7 cellular contexts compared by ENCODE assay signal in genomic region chr19:45152504-45153338, GRCh38. TPM values are rescaled to one million over a fixed set of nuclear protein-coding genes. Genes with fewer than 3 reads are reported as not detected.
DNase-seq lines count a peak whose midpoint lies in the region; ATAC-seq and TF ChIP-seq lines count a peak whose summit lies in the region.

No MANE protein-coding gene starts in this region.

- DNase-seq in HCT116 (ENCODE audit: low read depth, low spot score) (no peak), activated T-cell treated with anti-CD3 and anti-CD28 coated beads for 4 hours (peak; percentile 30), fibroblast of lung (ENCODE audit: low read depth in 2 of 2) (peak; percentile 50 to 54), osteoblast (ENCODE audit: insufficient read length, low spot score, missing footprints) (peak; percentile 90), Karpas-422 (no peak), HT-29 (ENCODE audit: low spot score) (no peak)

- H3K79me2 ChIP-seq in HCT116 (ENCODE audit: insufficient read depth, low read length): no peaks in the 10 kb centered on the region
- H3K79me2 ChIP-seq in fibroblast of lung (ENCODE audit: control insufficient read depth, insufficient read depth, low read length): no peaks in the 10 kb centered on the region
- H3K79me2 ChIP-seq in osteoblast (ENCODE audit: insufficient read depth, low read length): no peaks in the 10 kb centered on the region
- H3K79me2 ChIP-seq in Karpas-422 (ENCODE audit: low read length): no peaks in the 10 kb centered on the region

- H3K4me2 ChIP-seq in HCT116 (ENCODE audit: low read length): peak overlapping the region; percentile 96
- peak overlapping the region; percentile 52 for H3K4me2 ChIP-seq in fibroblast of lung (ENCODE audit: extremely low read depth, insufficient read depth, low read length)
- H3K4me2 ChIP-seq in osteoblast (ENCODE audit: insufficient read depth, low read length): peak overlapping the region; percentile 42
- no peak overlapping the region for H3K4me2 ChIP-seq in Karpas-422 (ENCODE audit: low read depth, low read length, poor library complexity, severe bottlenecking)

- TF ChIP-seq CTCF in HCT116 (IDR thresholded peaks at IDR 0.05 in 2 of 3, conservative IDR thresholded peaks at IDR 0.05 in 1 of 3; ENCODE audit: borderline replicate concordance in 1 of 3, insufficient read depth in 1 of 3, low read depth in 2 of 3, low read length in 2 of 3): no peak
- TF ChIP-seq CTCF in fibroblast of lung (conservative IDR thresholded peaks at IDR 0.05 in 1 of 2, IDR thresholded peaks at IDR 0.05 in 1 of 2; ENCODE audit: low read depth in 1 of 2, low read length in 2 of 2): no peak
- no peak for TF ChIP-seq CTCF in osteoblast (IDR thresholded peaks at IDR 0.05; ENCODE audit: extremely low read depth, low read depth, low read length)

- CTCF ChIA-PET in HCT116 (lab: Charles Lee): interaction anchor here (0.6 kb wide), 1 partner anchor 156 kb away, joined by 3 read pairs; no protein-coding TSS in a partner anchor

- H3K4me3 ChIP-seq in HCT116 (replicated peaks in 1 of 2; ENCODE audit: low read depth in 1 of 2, low read length in 2 of 2): no peak overlapping the region
- no peak overlapping the region for H3K4me3 ChIP-seq in fibroblast of lung (replicated peaks in 1 of 4; ENCODE audit: control extremely low read depth in 1 of 4, insufficient read depth in 1 of 4, low read depth in 3 of 4, low read length in 4 of 4)
- H3K4me3 ChIP-seq in osteoblast (ENCODE audit: insufficient read depth, low read length): peak overlapping the region; percentile 46
- no peak overlapping the region for H3K4me3 ChIP-seq in Karpas-422 (ENCODE audit: low read length)

- H3K4me1 ChIP-seq in HCT116 (ENCODE audit: control insufficient read depth in 1 of 2, insufficient read depth in 2 of 2, low read length in 2 of 2) (peaks cover 32 to 61% of the 10 kb centered on the region in 2 experiments), fibroblast of lung (ENCODE audit: control insufficient read depth, extremely low read depth, insufficient read depth, low read length) (peaks cover 12% of the 10 kb centered on the region), osteoblast (ENCODE audit: insufficient read depth, low read length) (peaks cover 20% of the 10 kb centered on the region), Karpas-422 (ENCODE audit: low read length) (no peaks in the 10 kb centered on the region)

- POLR2A ChIA-PET in HCT116 (lab: Charles Lee): no interaction called here

- H4K20me1 ChIP-seq in HCT116 (ENCODE audit: insufficient read depth) (no peaks in the 10 kb centered on the region), fibroblast of lung (ENCODE audit: control insufficient read depth, extremely low read depth, insufficient read depth, low read length) (no peaks in the 10 kb centered on the region), osteoblast (ENCODE audit: insufficient read depth, low read length) (peaks cover 16% of the 10 kb centered on the region), Karpas-422 (ENCODE audit: insufficient read depth, low read depth, low read length) (no peaks in the 10 kb centered on the region)

- no peaks in the 10 kb centered on the region for H3K27me3 ChIP-seq in HCT116 (ENCODE audit: insufficient read depth, low read length)
- peaks cover 9% of the 10 kb centered on the region for H3K27me3 ChIP-seq in fibroblast of lung (ENCODE audit: control insufficient read depth, insufficient read depth, low read length)
- H3K27me3 ChIP-seq in osteoblast (ENCODE audit: insufficient read depth, low read length): peaks cover 24% of the 10 kb centered on the region
- no peaks in the 10 kb centered on the region for H3K27me3 ChIP-seq in Karpas-422 (ENCODE audit: low read length)

- no peak for TF ChIP-seq POLR2A in HCT116 (IDR thresholded peaks at IDR 0.05; ENCODE audit: borderline replicate concordance, extremely low read depth, insufficient read depth, insufficient read length)

- no peak overlapping the region; the same call in 1 of the 2 replicates for H3K27ac ChIP-seq in HCT116 (ENCODE audit: low read depth, low read length)
- H3K27ac ChIP-seq in fibroblast of lung (ENCODE audit: insufficient read depth, low read length): no peak overlapping the region
- no peak overlapping the region for H3K27ac ChIP-seq in osteoblast (ENCODE audit: low read depth, low read length)
- no peak overlapping the region for H3K27ac ChIP-seq in Karpas-422 (ENCODE audit: low read length)

- intact Hi-C loops in HCT116 (cut with micrococcal nuclease): no loop called here

- no peak overlapping the region for H2AFZ ChIP-seq in HCT116 (ENCODE audit: low read depth, low read length, poor library complexity, severe bottlenecking)
- no peak overlapping the region for H2AFZ ChIP-seq in fibroblast of lung (ENCODE audit: low read length)
- H2AFZ ChIP-seq in osteoblast (ENCODE audit: low read length): no peak overlapping the region
- H2AFZ ChIP-seq in Karpas-422 (ENCODE audit: low read length): no peak overlapping the region

- H3K36me3 ChIP-seq in HCT116 (ENCODE audit: control insufficient read depth in 1 of 2, insufficient read depth in 2 of 2, low read length in 2 of 2) (no peaks in the 10 kb centered on the region), fibroblast of lung (ENCODE audit: control insufficient read depth, insufficient read depth, low read length) (peaks cover 3% of the 10 kb centered on the region), osteoblast (ENCODE audit: insufficient read depth, low read length) (no peaks in the 10 kb centered on the region), Karpas-422 (ENCODE audit: insufficient read depth, low read length) (no peaks in the 10 kb centered on the region)

- RAD21 ChIA-PET in HCT116 (lab: Charles Lee; ENCODE audit: low non-redundant PET in 1 of 2, low total read pairs in 2 of 2, uncharacterized antibody in 2 of 2, unreplicated experiment in 2 of 2): no interaction called here

- no peaks in the 10 kb centered on the region for H3K9me2 ChIP-seq in HCT116 (ENCODE audit: insufficient read depth)
- no peaks in the 10 kb centered on the region for H3K9me2 ChIP-seq in Karpas-422 (replicated peaks; ENCODE audit: insufficient read depth, low read length)

- ATAC-seq in HCT116 (no peak), GM18873 (IDR thresholded peaks at IDR 0.05; ENCODE audit: low FRiP score, unreplicated experiment) (no peak)

- H3K9me3 ChIP-seq in HCT116 (ENCODE audit: control insufficient read depth in 1 of 2, insufficient read depth in 1 of 2, low read depth in 1 of 2, low read length in 2 of 2): no peaks in the 10 kb centered on the region
- no peaks in the 10 kb centered on the region for H3K9me3 ChIP-seq in fibroblast of lung (ENCODE audit: control insufficient read depth, insufficient read depth, low read depth, low read length)
- no peaks in the 10 kb centered on the region for H3K9me3 ChIP-seq in osteoblast (ENCODE audit: low read depth, low read length)
- H3K9me3 ChIP-seq in Karpas-422 (ENCODE audit: low read length): no peaks in the 10 kb centered on the region

- H3K9ac ChIP-seq in HCT116 (ENCODE audit: low read length): no peak overlapping the region
- H3K9ac ChIP-seq in fibroblast of lung (ENCODE audit: insufficient read depth, low read length): no peak overlapping the region
- no peak overlapping the region for H3K9ac ChIP-seq in Karpas-422 (ENCODE audit: low read length)

- no peak for TF ChIP-seq RAD21 in HCT116 (IDR thresholded peaks at IDR 0.05; ENCODE audit: low read depth)

- BruUV-seq in HCT116 (replicated peaks; lab: Mats Ljungman, UMichigan): no TSS peak

RNA-seq across cellular contexts. Expression of gene NKPD1, which starts 8.1 kb away (rescaled TPM):
- total RNA-seq in HCT116 (2021; ENCODE audit: unreplicated experiment) (0.64 TPM), fibroblast of lung (0.17 and 0.26 TPM in 2 replicates), osteoblast (0.29 TPM in 1 of 2 replicates, not detected in the other)
- 0.47 and 0.65 TPM in 2 replicates for polyA plus RNA-seq in HCT116 (2012)
- 0.01 TPM in 1 of 2 replicates, not detected in the other for polyA plus RNA-seq in fibroblast of lung
- 0.02 and 0.05 TPM in 2 replicates for polyA plus RNA-seq in fibroblast of lung (2012)
- 0.39 TPM in 1 of 2 replicates, not detected in the other for polyA minus RNA-seq in fibroblast of lung (ENCODE audit: low replicate concordance)
- 1.2 TPM in 1 of 2 replicates, not detected in the other for total RNA-seq in Karpas-422 (2014; rRNA removed; shearing (Covaris generic); ENCODE audit: low replicate concordance)
- total RNA-seq in HT-29 (2014; rRNA removed; shearing (Covaris generic)): 1.4 and 6.7 TPM in 2 replicates

RNA-seq across cellular contexts. Expression of gene TRAPPC6A, which starts 25.3 kb away (rescaled TPM):
- total RNA-seq in HCT116 (2021; ENCODE audit: unreplicated experiment): 26.9 TPM
- polyA plus RNA-seq in HCT116 (2012): 33.9 and 38.7 TPM in 2 replicates
- total RNA-seq in fibroblast of lung: 15.9 and 20.0 TPM in 2 replicates
- 4.5 and 9.3 TPM in 2 replicates for polyA plus RNA-seq in fibroblast of lung
- 8.0 and 12.9 TPM in 2 replicates for polyA plus RNA-seq in fibroblast of lung (2012)
- polyA minus RNA-seq in fibroblast of lung (ENCODE audit: low replicate concordance): 3.1 and 4.3 TPM in 2 replicates
- total RNA-seq in osteoblast: 13.8 and 17.4 TPM in 2 replicates
- 32.2 and 62.8 TPM in 2 replicates for total RNA-seq in Karpas-422 (2014; rRNA removed; shearing (Covaris generic); ENCODE audit: low replicate concordance)
- total RNA-seq in HT-29 (2014; rRNA removed; shearing (Covaris generic)): 34.2 and 51.1 TPM in 2 replicates

RNA-seq across cellular contexts. Expression of gene BLOC1S3, which starts 25.9 kb away (rescaled TPM):
- 12.2 TPM for total RNA-seq in HCT116 (2021; ENCODE audit: unreplicated experiment)
- 7.7 and 7.9 TPM in 2 replicates for polyA plus RNA-seq in HCT116 (2012)
- 2.6 and 3.8 TPM in 2 replicates for total RNA-seq in fibroblast of lung
- polyA plus RNA-seq in fibroblast of lung: 5.2 and 5.6 TPM in 2 replicates
- 8.5 and 8.7 TPM in 2 replicates for polyA plus RNA-seq in fibroblast of lung (2012)
- polyA minus RNA-seq in fibroblast of lung (ENCODE audit: low replicate concordance): 22.3 and 31.5 TPM in 2 replicates
- total RNA-seq in osteoblast: 7.2 and 10.0 TPM in 2 replicates
- total RNA-seq in Karpas-422 (2014; rRNA removed; shearing (Covaris generic); ENCODE audit: low replicate concordance): 4.4 and 8.5 TPM in 2 replicates
- 13.7 and 21.5 TPM in 2 replicates for total RNA-seq in HT-29 (2014; rRNA removed; shearing (Covaris generic))

RNA-seq across cellular contexts. Expression of gene PPP1R37, which starts 59.7 kb away (rescaled TPM):
- 32.7 TPM for total RNA-seq in HCT116 (2021; ENCODE audit: unreplicated experiment)
- polyA plus RNA-seq in HCT116 (2012): 19.0 and 21.7 TPM in 2 replicates
- total RNA-seq in fibroblast of lung: 34.4 and 36.0 TPM in 2 replicates
- 11.3 and 12.3 TPM in 2 replicates for polyA plus RNA-seq in fibroblast of lung
- 20.1 and 25.3 TPM in 2 replicates for polyA plus RNA-seq in fibroblast of lung (2012)
- polyA minus RNA-seq in fibroblast of lung (ENCODE audit: low replicate concordance): 14.0 and 19.4 TPM in 2 replicates
- total RNA-seq in osteoblast: 43.9 and 53.6 TPM in 2 replicates
- total RNA-seq in Karpas-422 (2014; rRNA removed; shearing (Covaris generic); ENCODE audit: low replicate concordance): 8.0 and 21.0 TPM in 2 replicates
- total RNA-seq in HT-29 (2014; rRNA removed; shearing (Covaris generic)): 108 and 128 TPM in 2 replicates

Comparison
In these comparisons a context has a peak if more than half of its experiments do, and no peak if none do; other contexts are left out.
1. DNase-seq: peak in activated T-cell treated with anti-CD3 and anti-CD28 coated beads for 4 hours (single experiment), fibroblast of lung (2 of 2) and osteoblast (single experiment); none in HCT116 (single experiment), Karpas-422 (single experiment) and HT-29 (single experiment).